In the genomic region with DNA sequence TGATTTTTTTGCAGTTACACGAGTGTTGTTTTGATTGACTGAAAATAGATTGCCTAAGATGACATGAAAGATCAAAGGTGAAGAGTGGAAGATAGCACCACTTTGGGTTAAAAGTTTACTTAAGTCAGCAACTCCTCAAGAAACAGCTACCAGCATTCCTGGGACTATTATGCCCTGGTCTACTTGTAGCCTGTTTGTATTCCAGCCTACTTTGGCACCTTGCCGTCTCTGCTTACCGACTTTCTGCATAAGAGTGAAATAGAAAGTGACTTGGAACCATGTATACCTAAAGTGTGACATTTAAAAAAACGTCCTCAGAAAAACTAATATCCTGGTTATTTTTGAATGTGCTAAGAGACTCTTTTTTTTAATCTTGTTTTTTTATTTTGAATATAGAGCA, we compare ENCODE assay signal across 27 cellular contexts.
DNase-seq lines count a peak whose midpoint lies in the region; ATAC-seq, FAIRE-seq and TF ChIP-seq lines count a peak whose summit lies in the region.
"Had no signal": no experiment of that assay in that cellular context is flagged by ENCODE, and none has a peak within 500 bp of the region (broad histone marks: within the 10 kb centered on the region; RNA-seq: fewer than 3 reads in every experiment).

No MANE protein-coding gene starts in this region.

- POLR2A ChIA-PET in HepG2 (lab: Yijun Ruan, JAX), result no interaction called here

- TF ChIP-seq EP300 in HepG2 (IDR thresholded peaks at IDR 0.05; ENCODE audit: low read depth in 2 of 2, low read length in 2 of 2) (no peak), HepG2 (CRISPR knock-in tag; IDR thresholded peaks at IDR 0.05; ENCODE audit: borderline replicate concordance) (no peak)

- DNase-seq in right lobe of liver, result peak in 2 of 3 donors; percentile 56 to 71
- no peak for DNase-seq in HepG2 (ENCODE audit: low spot score)
- peak; percentile 59 for DNase-seq in left lobe of liver (ENCODE audit: low spot score)
- DNase-seq in lung (ENCODE audit: low spot score), result peak; percentile 50
- no peak for DNase-seq in upper lobe of right lung
- no peak for DNase-seq in NCI-H2107 (lab: John Stamatoyannopoulos, UW)
- DNase-seq in G401 (ENCODE audit: low spot score), result no peak
- DNase-seq: 8988T; ACHN; AML-193; BE2C; CD4-positive, alpha-beta T cell; CD8-positive, alpha-beta memory T cell; DMS 273 treated with DMSO at 0.1 percent for 48 hours; DMS79; EL; GF-D8; GM23248; H7; HCEC 1CT had no signal

- H3K36me3 ChIP-seq in right lobe of liver (no peaks in the 10 kb centered on the region), HepG2 (replicated peaks in 1 of 2; ENCODE audit: control insufficient read depth in 1 of 2, insufficient read depth in 2 of 2, low read length in 2 of 2) (no peaks in the 10 kb centered on the region), lung (ENCODE audit: control insufficient read depth in 2 of 2, insufficient read depth in 2 of 2, low read length in 2 of 2) (no peaks in the 10 kb centered on the region), upper lobe of right lung (no peaks in the 10 kb centered on the region)
- H3K36me3 ChIP-seq: BE2C; BLaER1 treated with 17β-estradiol and CSF1 and Interleukin-3, amounts not matched to agents 10 nM and 100 nM had no signal

- H3K27ac ChIP-seq in right lobe of liver, result no peak overlapping the region
- no peak overlapping the region for H3K27ac ChIP-seq in HepG2 (ENCODE audit: extremely low read length, insufficient read depth, low read length)
- H3K27ac ChIP-seq in lung (ENCODE audit: low read depth in 1 of 2, low read length in 1 of 2), result no peak overlapping the region
- H3K27ac ChIP-seq in upper lobe of right lung, result no peak overlapping the region
- H3K27ac ChIP-seq: A549; BLaER1 treated with 17β-estradiol and CSF1 and Interleukin-3, amounts not matched to agents 10 nM and 100 nM; GM23248 had no signal

- peak; percentile 54 to 64 (median 57) for ATAC-seq in right lobe of liver
- no peak for ATAC-seq in HepG2
- ATAC-seq in left lobe of liver, result peak; percentile 81
- ATAC-seq in lung (ENCODE audit: insufficient read depth, low FRiP score), result no peak
- peak; percentile 62 for ATAC-seq in upper lobe of right lung
- no peak for ATAC-seq in HG02973 (IDR thresholded peaks at IDR 0.05; ENCODE audit: unreplicated experiment)
- ATAC-seq: A549 had no signal

- no peak for TF ChIP-seq POLR2A in right lobe of liver (IDR thresholded peaks at IDR 0.05)
- TF ChIP-seq POLR2A in HepG2 (IDR thresholded peaks at IDR 0.05; ENCODE audit: insufficient read depth in 1 of 2, low read depth in 2 of 2, low read length in 2 of 2), result no peak

- no peaks in the 10 kb centered on the region for H3K79me2 ChIP-seq in HepG2 (ENCODE audit: insufficient read depth, low read length)

- H3K9ac ChIP-seq in HepG2 (ENCODE audit: insufficient read depth, low read depth, low read length), result no peak overlapping the region
- H3K9ac ChIP-seq: BLaER1 treated with 17β-estradiol and CSF1 and Interleukin-3, amounts not matched to agents 10 nM and 100 nM; GM23248 had no signal

- no peak overlapping the region for H3K4me3 ChIP-seq in right lobe of liver
- no peak overlapping the region for H3K4me3 ChIP-seq in HepG2 (replicated peaks in 1 of 3; ENCODE audit: insufficient read depth in 1 of 3, low read depth in 2 of 3, low read length in 3 of 3)
- no peak overlapping the region for H3K4me3 ChIP-seq in lung
- H3K4me3 ChIP-seq in upper lobe of right lung, result no peak overlapping the region
- H3K4me3 ChIP-seq: A549; BLaER1 treated with 17β-estradiol and CSF1 and Interleukin-3, amounts not matched to agents 10 nM and 100 nM; GM23248 had no signal

- CTCF ChIA-PET in HepG2 (lab: Yijun Ruan, JAX; ENCODE audit: low intra/inter-chr PET ratio, low total read pairs), result no interaction called here

- no TSS peak for BruUV-seq in HepG2 (replicated peaks; lab: Mats Ljungman, UMichigan)

- in situ Hi-C loops in HepG2 (cut with HindIII; ENCODE audit: extremely low pct_ligation_motif_present, low pct_unique_long_range_greater_than_20kb) (no loop called here), G401 (cut with HindIII; ENCODE audit: low sequenced_read_pairs) (no loop called here)

- H3K4me1 ChIP-seq in right lobe of liver (no peaks in the 10 kb centered on the region), HepG2 (ENCODE audit: insufficient read depth, low read length) (no peaks in the 10 kb centered on the region), lung (ENCODE audit: control insufficient read depth in 2 of 2, insufficient read depth in 2 of 2, low read length in 2 of 2) (no peaks in the 10 kb centered on the region), upper lobe of right lung (no peaks in the 10 kb centered on the region)
- H3K4me1 ChIP-seq: A549; BE2C; BLaER1 treated with 17β-estradiol and CSF1 and Interleukin-3, amounts not matched to agents 10 nM and 100 nM had no signal

- H3K4me2 ChIP-seq in HepG2 (ENCODE audit: low read depth, low read length), result no peak overlapping the region
- H3K4me2 ChIP-seq: A549; BLaER1 treated with 17β-estradiol and CSF1 and Interleukin-3, amounts not matched to agents 10 nM and 100 nM had no signal

- no peaks in the 10 kb centered on the region for H3K27me3 ChIP-seq in right lobe of liver
- no peaks in the 10 kb centered on the region for H3K27me3 ChIP-seq in HepG2 (ENCODE audit: control insufficient read depth in 1 of 2, insufficient read depth in 2 of 2, low read length in 2 of 2)
- H3K27me3 ChIP-seq in lung (ENCODE audit: control insufficient read depth, insufficient read depth), result no peaks in the 10 kb centered on the region
- H3K27me3 ChIP-seq in upper lobe of right lung, result no peaks in the 10 kb centered on the region
- H3K27me3 ChIP-seq: BE2C; BLaER1 treated with 17β-estradiol and CSF1 and Interleukin-3, amounts not matched to agents 10 nM and 100 nM had no signal

- WGBS in right lobe of liver (ENCODE audit: insufficient coverage, low coverage, low lambda C conversion rate, missing lambda C conversion rate), result 20% methylated on average over 4 of the region's 4 CpGs
- under 1% methylated on average over 4 of the region's 4 CpGs for WGBS in HepG2 (ENCODE audit: low lambda C conversion rate)
- 35 to 54% methylated on average over 4 of the region's 4 CpGs for WGBS in lung, 2 donors

- H3K9me3 ChIP-seq in right lobe of liver (no peaks in the 10 kb centered on the region), HepG2 (ENCODE audit: low read length) (no peaks in the 10 kb centered on the region), lung (ENCODE audit: control insufficient read depth in 2 of 2, insufficient read depth in 1 of 2, low read length in 1 of 2) (no peaks in the 10 kb centered on the region), upper lobe of right lung (no peaks in the 10 kb centered on the region)
- H3K9me3 ChIP-seq: A549; BE2C; BLaER1 treated with 17β-estradiol and CSF1 and Interleukin-3, amounts not matched to agents 10 nM and 100 nM had no signal

- FAIRE-seq in HepG2 (lab: Jason Lieb, UNC), result no peak
- FAIRE-seq: A549, D721Med, GM12891, GM18507, H1 had no signal

- H2AFZ ChIP-seq in HepG2 (ENCODE audit: low read length), result no peak overlapping the region
- H2AFZ ChIP-seq: GM23248 had no signal

- no peak for TF ChIP-seq RAD21 in HepG2 (CRISPR knock-in tag; IDR thresholded peaks at IDR 0.05)

- H4K20me1 ChIP-seq in HepG2 (ENCODE audit: insufficient read depth, low read length), result no peaks in the 10 kb centered on the region
- H4K20me1 ChIP-seq: BLaER1 treated with 17β-estradiol and CSF1 and Interleukin-3, amounts not matched to agents 10 nM and 100 nM had no signal

- intact Hi-C loops in right lobe of liver (cut with DNase I), result no loop called here
- intact Hi-C loops in HepG2 (cut with micrococcal nuclease; ENCODE audit: unreplicated experiment), result no loop called here
- intact Hi-C loops in upper lobe of right lung (cut with DNase I), result no loop called here

- TF ChIP-seq CTCF in right lobe of liver (IDR thresholded peaks at IDR 0.05), result no peak
- TF ChIP-seq CTCF in HepG2 (CRISPR knock-in tag; IDR thresholded peaks at IDR 0.05), result no peak
- TF ChIP-seq CTCF in lung (IDR thresholded peaks at IDR 0.05; ENCODE audit: control extremely low read depth, extremely low read depth), result no peak
- TF ChIP-seq CTCF in upper lobe of right lung (IDR thresholded peaks at IDR 0.05), result no peak

TF ChIP-seq in HepG2, 621 proteins besides CTCF, POLR2A, EP300 and RAD21:
- TF ChIP-seq, protein P1, sequence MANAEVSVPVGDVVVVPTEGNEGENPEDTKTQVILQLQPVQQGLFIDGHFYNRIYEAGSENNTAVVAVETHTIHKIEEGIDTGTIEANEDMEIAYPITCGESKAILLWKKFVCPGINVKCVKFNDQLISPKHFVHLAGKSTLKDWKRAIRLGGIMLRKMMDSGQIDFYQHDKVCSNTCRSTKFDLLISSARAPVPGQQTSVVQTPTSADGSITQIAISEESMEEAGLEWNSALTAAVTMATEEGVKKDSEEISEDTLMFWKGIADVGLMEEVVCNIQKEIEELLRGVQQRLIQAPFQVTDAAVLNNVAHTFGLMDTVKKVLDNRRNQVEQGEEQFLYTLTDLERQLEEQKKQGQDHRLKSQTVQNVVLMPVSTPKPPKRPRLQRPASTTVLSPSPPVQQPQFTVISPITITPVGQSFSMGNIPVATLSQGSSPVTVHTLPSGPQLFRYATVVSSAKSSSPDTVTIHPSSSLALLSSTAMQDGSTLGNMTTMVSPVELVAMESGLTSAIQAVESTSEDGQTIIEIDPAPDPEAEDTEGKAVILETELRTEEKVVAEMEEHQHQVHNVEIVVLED (CRISPR knock-in tag; IDR thresholded peaks at IDR 0.05; ENCODE audit: borderline replicate concordance), result no peak
- TF ChIP-seq ATRX (CRISPR knock-in tag; IDR thresholded peaks at IDR 0.05; ENCODE audit: borderline replicate concordance) (no peak), NR3C1 (CRISPR knock-in tag; IDR thresholded peaks at IDR 0.05) (no peak), JUND (CRISPR knock-in tag; IDR thresholded peaks at IDR 0.05) (no peak), HMG20A (CRISPR knock-in tag; IDR thresholded peaks at IDR 0.05; ENCODE audit: borderline replicate concordance) (no peak), ZNF567 (CRISPR knock-in tag; IDR thresholded peaks at IDR 0.05; ENCODE audit: borderline replicate concordance) (no peak)

Comparison
In these comparisons a context has a peak if more than half of its experiments do, and no peak if none do; other contexts are left out.
1. ATAC-seq: peak in right lobe of liver (4 of 4), left lobe of liver (single experiment) and upper lobe of right lung (single experiment); none in HepG2 (single experiment), lung (single experiment) and HG02973 (single experiment).
2. DNase-seq: peak in right lobe of liver (2 of 3), left lobe of liver (single experiment) and lung (single experiment); none in HepG2 (single experiment), upper lobe of right lung (single experiment), NCI-H2107 (single experiment) and G401 (single experiment).